30 cellular contexts compared by ENCODE assay signal in the genomic region with DNA sequence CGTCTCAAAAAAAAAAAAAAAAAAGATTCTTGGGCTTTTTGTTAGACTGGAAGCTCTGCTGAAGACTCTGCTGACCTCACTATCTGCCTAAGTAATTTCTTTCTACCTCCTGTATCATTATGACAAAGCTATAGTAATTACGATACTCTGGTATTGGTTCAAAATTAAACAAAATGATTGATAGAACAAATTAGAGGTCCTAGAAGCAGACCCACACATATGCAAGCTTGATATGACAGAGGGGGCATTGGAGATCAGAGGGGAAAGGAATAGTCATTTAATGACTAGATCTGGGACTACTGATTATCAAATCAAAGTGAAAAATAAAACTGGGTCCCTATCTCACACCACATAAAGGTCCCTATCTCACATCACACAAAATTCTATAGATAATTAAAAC. TPM values are rescaled to one million over a fixed set of nuclear protein-coding genes. Genes with fewer than 3 reads are reported as not detected.
"Had no signal": no experiment of that assay in that cellular context is flagged by ENCODE, and none has a peak within 500 bp of the region (broad histone marks: within the 10 kb centered on the region; RNA-seq: fewer than 3 reads in every experiment).

No MANE protein-coding gene starts in this region.

- H3K27me3 ChIP-seq: dorsolateral prefrontal cortex, esophagus muscularis mucosa, esophagus squamous epithelium, foreskin keratinocyte, gastrocnemius medialis, gastroesophageal sphincter, heart left ventricle, heart right ventricle, hepatocyte had no signal

- H3K4me3 Mint-ChIP-seq: dendritic cell treated with granulocyte-macrophage colony-stimulating factor and Interleukin-4, amounts not matched to agents 40 ng/mL and 50 ng/mL, for 4 days; effector memory CD8-positive, alpha-beta T cell; endodermal cell had no signal

- H3K27ac Mint-ChIP-seq: dendritic cell treated with granulocyte-macrophage colony-stimulating factor and Interleukin-4, amounts not matched to agents 40 ng/mL and 50 ng/mL, for 4 days; effector memory CD8-positive, alpha-beta T cell; endodermal cell had no signal

- ATAC-seq: effector memory CD8-positive, alpha-beta T cell; esophagus mucosa; foreskin keratinocyte; gastrocnemius medialis; gastroesophageal sphincter; heart left ventricle; heart right ventricle had no signal

- H3K79me2 ChIP-seq: hepatocyte had no signal

- DNase-seq: cortex of kidney; dermis blood vessel endothelial cell; dorsolateral prefrontal cortex; effector CD4-positive, alpha-beta T cell; effector CD8-positive, alpha-beta T cell; effector memory CD4-positive, alpha-beta T cell; effector memory CD8-positive, alpha-beta T cell; endodermal cell; erythroblast; esophagus squamous epithelium; foreskin fibroblast; foreskin keratinocyte; foreskin melanocyte; gastrocnemius medialis; glutamatergic neuron; head of caudate nucleus; heart left ventricle; heart right ventricle had no signal

- H3K4me3 ChIP-seq: coronary artery, dorsolateral prefrontal cortex, esophagus muscularis mucosa, esophagus squamous epithelium, gastrocnemius medialis, gastroesophageal sphincter, heart left ventricle, heart right ventricle, hepatocyte had no signal

- H3K4me1 ChIP-seq: esophagus muscularis mucosa, esophagus squamous epithelium, foreskin keratinocyte, gastrocnemius medialis, gastroesophageal sphincter, heart left ventricle, heart right ventricle had no signal

- H3K36me3 ChIP-seq: esophagus squamous epithelium, gastrocnemius medialis had no signal

- H3K27me3 Mint-ChIP-seq: dendritic cell treated with granulocyte-macrophage colony-stimulating factor and Interleukin-4, amounts not matched to agents 40 ng/mL and 50 ng/mL, for 4 days; effector memory CD8-positive, alpha-beta T cell had no signal

- H3K27ac ChIP-seq: coronary artery, dorsolateral prefrontal cortex, epithelial cell of prostate, esophagus muscularis mucosa, esophagus squamous epithelium, foreskin keratinocyte, gastrocnemius medialis, gastroesophageal sphincter, heart left ventricle, heart right ventricle, hepatocyte had no signal

- H3K4me1 Mint-ChIP-seq: endodermal cell had no signal

- H3K4me2 ChIP-seq: hepatocyte had no signal

- H3K9me3 Mint-ChIP-seq: dendritic cell treated with granulocyte-macrophage colony-stimulating factor and Interleukin-4, amounts not matched to agents 40 ng/mL and 50 ng/mL, for 4 days; effector memory CD8-positive, alpha-beta T cell had no signal

- H3K9me3 ChIP-seq: esophagus muscularis mucosa, esophagus squamous epithelium, gastrocnemius medialis, gastroesophageal sphincter, heart left ventricle, heart right ventricle had no signal

- H2AFZ ChIP-seq: hepatocyte had no signal

- FAIRE-seq: colon, endometrium, endothelial cell of umbilical vein had no signal

RNA-seq across cellular contexts. Expression of gene AP3B2, which starts 21.9 kb away (rescaled TPM):
- total RNA-seq: dermis microvascular lymphatic vessel endothelial cell, endothelial cell of umbilical vein, glomerular endothelial cell had no signal
- polyA plus RNA-seq: endothelial cell of umbilical vein had no signal
